8 cellular contexts compared by ENCODE assay signal in genomic region chr16:83802135-83802534, GRCh38. TPM values are rescaled to one million over a fixed set of nuclear protein-coding genes. Genes with fewer than 3 reads are reported as not detected.
DNase-seq lines count a peak whose midpoint lies in the region; ATAC-seq and TF ChIP-seq lines count a peak whose summit lies in the region.

No MANE protein-coding gene starts in this region.

- H3T11ph ChIP-seq in H9 (ENCODE audit: low read length): no peak overlapping the region

- H3K27me3 Mint-ChIP-seq in H9 (ENCODE audit: low read depth): 0 out of 2 replicates have a peak, but pooled peaks cover 1% of the 10 kb centered on the region
- peaks cover 5% of the 10 kb centered on the region for H3K27me3 Mint-ChIP-seq in activated naive CD4-positive, alpha-beta T cell treated with anti-CD3 and anti-CD28 coated beads for 36 hours (ENCODE audit: low read depth)

- no peak overlapping the region for H3K14ac ChIP-seq in H9 (ENCODE audit: insufficient read depth, low read length)

- H2BK120ac ChIP-seq in H9 (ENCODE audit: low read depth, low read length, poor library complexity, severe bottlenecking): peak overlapping the region; percentile 52

- peak overlapping the region; percentile 17 for H3K4me2 ChIP-seq in H9 (ENCODE audit: insufficient read depth, insufficient read length, low read length)

- intact Hi-C loops in activated naive CD4-positive, alpha-beta T cell treated with anti-CD3 and anti-CD28 coated beads for 36 hours (cut with micrococcal nuclease): loop anchor here (10.0 kb wide), 1 partner anchor 1627 kb away; the partner anchor contains the start of gene MPHOSPH6

- peak overlapping the region in 2 of 3 experiments; percentile 72 to 94; a peak in 4 of 7 replicates for H3K27ac Mint-ChIP-seq in H9
- no peak overlapping the region for H3K27ac Mint-ChIP-seq in activated naive CD4-positive, alpha-beta T cell treated with anti-CD3 and anti-CD28 coated beads for 36 hours

- H3K9me3 Mint-ChIP-seq in H9: no peaks in the 10 kb centered on the region; a peak in 1 of 5 replicates
- no peaks in the 10 kb centered on the region for H3K9me3 Mint-ChIP-seq in activated naive CD4-positive, alpha-beta T cell treated with anti-CD3 and anti-CD28 coated beads for 36 hours

- no peak overlapping the region for H2BK20ac ChIP-seq in H9 (ENCODE audit: low read depth, low read length, poor library complexity, severe bottlenecking)

- H2AK5ac ChIP-seq in H9 (ENCODE audit: insufficient read length, low read length): no peak overlapping the region

- H3K27me3 ChIP-seq in H9 (ENCODE audit: insufficient read depth, low read length): no peaks in the 10 kb centered on the region

- peak overlapping the region; percentile 71 for H3K18ac ChIP-seq in H9 (ENCODE audit: insufficient read length, low read depth, low read length)

- H3K56ac ChIP-seq in H9 (ENCODE audit: insufficient read length, low read depth, low read length): no peak overlapping the region

- H3K4me3 Mint-ChIP-seq in H9: peak overlapping the region in 1 of 2 experiments; percentile 36; a peak in 3 of 5 replicates
- H3K4me3 Mint-ChIP-seq in activated naive CD4-positive, alpha-beta T cell treated with anti-CD3 and anti-CD28 coated beads for 36 hours: no peak overlapping the region

- H3K4me3 ChIP-seq in astrocyte of the cerebellum (ENCODE audit: low read depth, low read length): peak overlapping the region; percentile 17

- ATAC-seq in left lobe of liver: peak; percentile 26
- ATAC-seq in GM19452 (IDR thresholded peaks at IDR 0.05; ENCODE audit: unreplicated experiment): no peak

- H4K20me1 ChIP-seq in H9 (ENCODE audit: control insufficient read depth, insufficient read depth, insufficient read length): no peaks in the 10 kb centered on the region

- H3K79me2 ChIP-seq in H9 (ENCODE audit: insufficient read depth, low read length): no peaks in the 10 kb centered on the region

- H3K23me2 ChIP-seq in H9 (ENCODE audit: insufficient read length, low read depth, low read length, poor library complexity, severe bottlenecking): no peaks in the 10 kb centered on the region

- in situ Hi-C loops in astrocyte of the cerebellum (cut with HindIII; ENCODE audit: low sequenced_read_pairs): no loop called here

- no peaks in the 10 kb centered on the region for H3K79me1 ChIP-seq in H9 (ENCODE audit: insufficient read depth, low read depth, low read length, poor library complexity, severe bottlenecking)

- peaks cover 32% of the 10 kb centered on the region in 2 experiments for H3K4me1 Mint-ChIP-seq in H9
- peaks cover 7% of the 10 kb centered on the region for H3K4me1 Mint-ChIP-seq in activated naive CD4-positive, alpha-beta T cell treated with anti-CD3 and anti-CD28 coated beads for 36 hours (ENCODE audit: low read depth)

- no CpG with 5 or more reads among the region's 6 CpGs for WGBS in H9 (ENCODE audit: extremely low coverage, insufficient read length, low lambda C conversion rate)

- H3K4me1 ChIP-seq in H9 (ENCODE audit: insufficient read depth, low read length): peaks cover 12% of the 10 kb centered on the region

- DNase-seq in AG08395 (ENCODE audit: low spot score) (peak; percentile 88), H9 (no peak), astrocyte of the cerebellum (ENCODE audit: low read depth) (peak; percentile 64), left lobe of liver (ENCODE audit: low spot score) (no peak), RKO (ENCODE audit: low spot score) (no peak), NCI-H526 (lab: John Stamatoyannopoulos, UW) (no peak)
- DNase-seq in activated naive CD4-positive, alpha-beta T cell treated with anti-CD3 and anti-CD28 coated beads for 36 hours: no peak

- no peak overlapping the region for H3K9ac ChIP-seq in H9 (ENCODE audit: extremely low read depth, insufficient read length, low read length)

- peak overlapping the region; percentile 75 for H2AFZ ChIP-seq in H9 (ENCODE audit: low read length)

- no peak overlapping the region; the same call in 1 of the 2 replicates for H3K4ac ChIP-seq in H9 (ENCODE audit: low read depth, low read length)

- no peak overlapping the region for H2BK15ac ChIP-seq in H9 (ENCODE audit: low read depth, low read length)

- H4K5ac ChIP-seq in H9 (ENCODE audit: insufficient read length, low read depth, low read length): no peak overlapping the region

- H2BK5ac ChIP-seq in H9 (ENCODE audit: insufficient read length, low read length): no peak overlapping the region

- peak overlapping the region; percentile 29 for H3K27ac ChIP-seq in H9 (ENCODE audit: insufficient read length, low read depth, low read length)

- H4K8ac ChIP-seq in H9 (replicated peaks; ENCODE audit: insufficient read length, low read depth, low read length): no peak overlapping the region

- H3K36me3 Mint-ChIP-seq in H9 (ENCODE audit: insufficient read depth in 1 of 3, low read depth in 3 of 3): no peaks in the 10 kb centered on the region; a peak in 1 of 7 replicates
- H3K36me3 Mint-ChIP-seq in activated naive CD4-positive, alpha-beta T cell treated with anti-CD3 and anti-CD28 coated beads for 36 hours (ENCODE audit: low read depth): no peaks in the 10 kb centered on the region

- TF ChIP-seq CTCF in H9 (conservative IDR thresholded peaks at IDR 0.05) (no peak), astrocyte of the cerebellum (IDR thresholded peaks at IDR 0.05; ENCODE audit: low read depth, low read length, missing control alignments) (no peak)

- H4K91ac ChIP-seq in H9 (ENCODE audit: insufficient read length, low read depth, low read length): no peak overlapping the region

- no peak overlapping the region for H2BK12ac ChIP-seq in H9 (ENCODE audit: insufficient read length, low read depth, low read length)

- no peaks in the 10 kb centered on the region for H3K9me3 ChIP-seq in H9 (ENCODE audit: control insufficient read depth, low read depth, low read length)

- CTCF ChIA-PET in activated naive CD4-positive, alpha-beta T cell treated with anti-CD3 and anti-CD28 coated beads for 36 hours (lab: Charles Lee): no interaction called here

- H3K23ac ChIP-seq in H9 (ENCODE audit: insufficient read length, low read depth, low read length): no peak overlapping the region

RNA-seq across cellular contexts. Expression of gene HSBP1, which starts 5.6 kb away (rescaled TPM):
- total RNA-seq in H9 (2021) (228 and 230 TPM in 2 replicates), left lobe of liver (31.9 TPM)
- total RNA-seq in activated naive CD4-positive, alpha-beta T cell treated with anti-CD3 and anti-CD28 coated beads for 36 hours: 10 to 100 TPM; 72.1 to 72.8 TPM

Comparison
In these comparisons a context has a peak if more than half of its experiments do, and no peak if none do; other contexts are left out.
1. DNase-seq: peak in AG08395 (single experiment) and astrocyte of the cerebellum (single experiment); none in H9 (single experiment), left lobe of liver (single experiment), RKO (single experiment), activated naive CD4-positive, alpha-beta T cell treated with anti-CD3 and anti-CD28 coated beads for 36 hours (single experiment) and NCI-H526 (0 of 2).